In the genomic region with DNA sequence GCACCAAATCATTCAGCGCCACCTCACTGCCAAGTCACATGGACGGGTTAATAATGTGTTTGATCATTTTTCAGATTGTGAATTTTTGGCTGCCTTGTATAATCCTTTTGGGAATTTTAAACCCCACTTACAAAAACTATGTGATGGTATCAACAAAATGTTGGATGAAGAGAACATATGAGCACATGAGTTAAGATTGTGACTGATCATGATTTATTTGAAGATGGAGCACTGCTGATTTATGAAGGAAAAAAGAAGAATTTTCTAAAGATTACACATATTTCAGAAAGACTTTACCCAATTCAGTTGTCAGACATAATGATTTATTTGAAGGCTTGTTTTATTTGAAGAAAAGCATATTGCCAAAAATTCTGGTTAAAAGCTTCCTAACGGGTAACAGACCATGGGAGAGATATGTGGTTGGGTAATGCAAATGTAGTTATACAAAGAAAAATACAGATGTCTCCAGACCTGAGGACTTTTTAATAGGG, we compare ENCODE assay signal across 15 cellular contexts. TPM values are rescaled to one million over a fixed set of nuclear protein-coding genes. Genes with fewer than 3 reads are reported as not detected.
A peak's percentile ranks its signal among the peaks of the same experiment; 100 is the strongest.
DNase-seq lines count a peak whose midpoint lies in the region; ATAC-seq and TF ChIP-seq lines count a peak whose summit lies in the region.
"Had no signal": no experiment of that assay in that cellular context is flagged by ENCODE, and none has a peak within 500 bp of the region (broad histone marks: within the 10 kb centered on the region; RNA-seq: fewer than 3 reads in every experiment).

No MANE protein-coding gene starts in this region.

- peaks cover 95% of the 10 kb centered on the region for H3K4me1 Mint-ChIP-seq in activated naive CD4-positive, alpha-beta T cell treated with anti-CD3 and anti-CD28 coated beads, Interleukin-2, amount 50 U/mL, for 24 hours
- H3K4me1 Mint-ChIP-seq in activated CD8-positive, alpha-beta T cell treated with anti-CD3 and anti-CD28 coated beads, Interleukin-2, amount 10 ng/mL, durations not matched to agents 7 days and 5 days (ENCODE audit: low read depth): peaks cover 75% of the 10 kb centered on the region

- H3K9me3 ChIP-seq in tibial artery: no peaks in the 10 kb centered on the region
- H3K9me3 ChIP-seq: gastroesophageal sphincter, vagina had no signal

- peak overlapping the region; percentile 40 to 42 for H3K27ac ChIP-seq in tibial artery
- H3K27ac ChIP-seq: gastroesophageal sphincter, vagina had no signal

- no peak overlapping the region for H3K4me3 ChIP-seq in fibroblast of villous mesenchyme (ENCODE audit: low read depth, low read length)
- H3K4me3 ChIP-seq in tibial artery: no peak overlapping the region
- H3K4me3 ChIP-seq: gastroesophageal sphincter, skin epidermis, vagina had no signal

- H3K4me3 Mint-ChIP-seq in activated naive CD4-positive, alpha-beta T cell treated with anti-CD3 and anti-CD28 coated beads, Interleukin-2, amount 50 U/mL, for 24 hours: peak overlapping the region; percentile 80
- H3K4me3 Mint-ChIP-seq in activated CD8-positive, alpha-beta T cell treated with anti-CD3 and anti-CD28 coated beads, Interleukin-2, amount 10 ng/mL, durations not matched to agents 7 days and 5 days: no peak overlapping the region
- H3K4me3 Mint-ChIP-seq: nephron had no signal

- H3K27me3 ChIP-seq in tibial artery: no peaks in the 10 kb centered on the region
- H3K27me3 ChIP-seq: gastroesophageal sphincter, vagina had no signal

- no peak for TF ChIP-seq CTCF in fibroblast of villous mesenchyme (IDR thresholded peaks at IDR 0.05; ENCODE audit: insufficient read depth, low read depth, low read length)
- TF ChIP-seq CTCF in tibial artery (IDR thresholded peaks at IDR 0.05): no peak

- H3K36me3 ChIP-seq in tibial artery: no peaks in the 10 kb centered on the region
- H3K36me3 ChIP-seq: gastroesophageal sphincter, vagina had no signal

- intact Hi-C loops in tibial artery (cut with DNase I; ENCODE audit: low total_unique reads): no loop called here

- no peaks in the 10 kb centered on the region for H3K27me3 Mint-ChIP-seq in activated naive CD4-positive, alpha-beta T cell treated with anti-CD3 and anti-CD28 coated beads, Interleukin-2, amount 50 U/mL, for 24 hours
- H3K27me3 Mint-ChIP-seq in activated CD8-positive, alpha-beta T cell treated with anti-CD3 and anti-CD28 coated beads, Interleukin-2, amount 10 ng/mL, durations not matched to agents 7 days and 5 days (ENCODE audit: low read depth): no peaks in the 10 kb centered on the region

- ATAC-seq in activated CD8-positive, alpha-beta T cell treated with anti-CD3 and anti-CD28 coated beads, Interleukin-2, amount 10 ng/mL, durations not matched to agents 7 days and 5 days: no peak
- no peak for ATAC-seq in HG03159 (IDR thresholded peaks at IDR 0.05; ENCODE audit: unreplicated experiment)
- ATAC-seq: gastroesophageal sphincter, HCT116, Right ventricle myocardium inferior had no signal

- peaks cover 4 to 92% (median 22%) of the 10 kb centered on the region in 4 donors for H3K4me1 ChIP-seq in tibial artery

- no peaks in the 10 kb centered on the region for H3K9me3 Mint-ChIP-seq in activated naive CD4-positive, alpha-beta T cell treated with anti-CD3 and anti-CD28 coated beads, Interleukin-2, amount 50 U/mL, for 24 hours
- H3K9me3 Mint-ChIP-seq in activated CD8-positive, alpha-beta T cell treated with anti-CD3 and anti-CD28 coated beads, Interleukin-2, amount 10 ng/mL, durations not matched to agents 7 days and 5 days (ENCODE audit: insufficient read depth): no peaks in the 10 kb centered on the region
- H3K9me3 Mint-ChIP-seq: nephron had no signal

- CTCF ChIA-PET in activated CD8-positive, alpha-beta T cell treated with anti-CD3 and anti-CD28 coated beads, Interleukin-2, amount 10 ng/mL, durations not matched to agents 7 days and 5 days (lab: Charles Lee): interaction anchor here (0.7 to 1.5 kb wide), 7 partner anchors 11 to 313 kb away, joined by 3 to 5 read pairs (median 4); no protein-coding TSS in a partner anchor

- POLR2A ChIA-PET in activated CD8-positive, alpha-beta T cell treated with anti-CD3 and anti-CD28 coated beads, Interleukin-2, amount 10 ng/mL, durations not matched to agents 7 days and 5 days (lab: Charles Lee): interaction anchor here (0.6 kb wide), 1 partner anchor 86 kb away, joined by 4 read pairs; no protein-coding TSS in a partner anchor

- H3K27ac Mint-ChIP-seq in activated naive CD4-positive, alpha-beta T cell treated with anti-CD3 and anti-CD28 coated beads, Interleukin-2, amount 50 U/mL, for 24 hours: peak overlapping the region; percentile 99
- peak overlapping the region; percentile 39 for H3K27ac Mint-ChIP-seq in activated CD8-positive, alpha-beta T cell treated with anti-CD3 and anti-CD28 coated beads, Interleukin-2, amount 10 ng/mL, durations not matched to agents 7 days and 5 days
- H3K27ac Mint-ChIP-seq: nephron had no signal

- H3K36me3 Mint-ChIP-seq in activated naive CD4-positive, alpha-beta T cell treated with anti-CD3 and anti-CD28 coated beads, Interleukin-2, amount 50 U/mL, for 24 hours: peaks cover 57% of the 10 kb centered on the region
- H3K36me3 Mint-ChIP-seq in activated CD8-positive, alpha-beta T cell treated with anti-CD3 and anti-CD28 coated beads, Interleukin-2, amount 10 ng/mL, durations not matched to agents 7 days and 5 days (ENCODE audit: low read depth): peaks cover 79% of the 10 kb centered on the region

- DNase-seq in activated naive CD4-positive, alpha-beta T cell treated with Interleukin-2 at 50 U/mL for 16 hours: no peak
- no peak for DNase-seq in activated CD8-positive, alpha-beta T cell treated with anti-CD3 and anti-CD28 coated beads, Interleukin-2, amount 10 ng/mL, durations not matched to agents 7 days and 5 days
- DNase-seq in fibroblast of villous mesenchyme (ENCODE audit: low read depth) (peak; percentile 43), tibial artery (no peak), NAMALWA (ENCODE audit: low spot score) (no peak)
- no peak for DNase-seq in activated CD8-positive, alpha-beta memory T cell treated with anti-CD3 and anti-CD28 coated beads, Interleukin-2, amount 50 U/mL, for 4 hours
- DNase-seq: AML-193 had no signal

RNA-seq across cellular contexts. Expression of gene TNFAIP8, which starts 37.4 kb away (rescaled TPM):
- total RNA-seq in activated CD8-positive, alpha-beta T cell treated with anti-CD3 and anti-CD28 coated beads, Interleukin-2, amount 10 ng/mL, durations not matched to agents 7 days and 5 days: 100 to 1,000 TPM; 123 to 127 TPM
- 12.1 and 17.4 TPM in 2 replicates for total RNA-seq in fibroblast of villous mesenchyme

RNA-seq across cellular contexts. Expression of gene HSD17B4, which starts 59.1 kb away (rescaled TPM):
- 10 to 100 TPM; 68.9 to 78.9 TPM for total RNA-seq in activated CD8-positive, alpha-beta T cell treated with anti-CD3 and anti-CD28 coated beads, Interleukin-2, amount 10 ng/mL, durations not matched to agents 7 days and 5 days
- 128 and 183 TPM in 2 replicates for total RNA-seq in fibroblast of villous mesenchyme
